Comparison of ENCODE assay signal across 11 cellular contexts in genomic region chr11:47538741-47539575, GRCh38. TPM values are rescaled to one million over a fixed set of nuclear protein-coding genes. Genes with fewer than 3 reads are reported as not detected.
DNase-seq lines count a peak whose midpoint lies in the region; ATAC-seq, FAIRE-seq and TF ChIP-seq lines count a peak whose summit lies in the region.
"Had no signal": no experiment of that assay in that cellular context is flagged by ENCODE, and none has a peak within 500 bp of the region (broad histone marks: within the 10 kb centered on the region; RNA-seq: fewer than 3 reads in every experiment).

No MANE protein-coding gene starts in this region.

- TF ChIP-seq CTCF in pancreas (IDR thresholded peaks at IDR 0.05) = no peak

- H3K9me3 ChIP-seq in pancreas = no peaks in the 10 kb centered on the region

- H3K9me3 Mint-ChIP-seq in activated CD4-positive, alpha-beta T cell treated with anti-CD3 and anti-CD28 coated beads, Interleukin-2, amount 10 ng/mL, durations not matched to agents 24 days and 14 days = no peaks in the 10 kb centered on the region

- H3K36me3 Mint-ChIP-seq in activated CD4-positive, alpha-beta T cell treated with anti-CD3 and anti-CD28 coated beads, Interleukin-2, amount 10 ng/mL, durations not matched to agents 24 days and 14 days (ENCODE audit: low read depth) = peaks cover 21% of the 10 kb centered on the region

- H3K27me3 ChIP-seq in pancreas = no peaks in the 10 kb centered on the region

- 63 to 67% methylated on average over 10 of the region's 10 CpGs for WGBS in pancreas, 2 donors

- peaks cover 17 to 30% (median 22%) of the 10 kb centered on the region in 3 donors for H3K4me1 ChIP-seq in pancreas

- H3K27ac Mint-ChIP-seq in activated CD4-positive, alpha-beta T cell treated with anti-CD3 and anti-CD28 coated beads, Interleukin-2, amount 10 ng/mL, durations not matched to agents 24 days and 14 days = peak overlapping the region; percentile 81

- no peak for ATAC-seq in pancreas

- H3K36me3 ChIP-seq in pancreas = no peaks in the 10 kb centered on the region

- no peak for FAIRE-seq in pancreas (lab: Jason Lieb, UNC)
- FAIRE-seq: bronchial epithelial cell, islet of Langerhans had no signal

- H3K4me3 ChIP-seq in pancreas = no peak overlapping the region

- no peaks in the 10 kb centered on the region for H3K27me3 Mint-ChIP-seq in activated CD4-positive, alpha-beta T cell treated with anti-CD3 and anti-CD28 coated beads, Interleukin-2, amount 10 ng/mL, durations not matched to agents 24 days and 14 days

- intact Hi-C loops in activated CD4-positive, alpha-beta T cell treated with anti-CD3 and anti-CD28 coated beads, Interleukin-2, amount 10 ng/mL, durations not matched to agents 24 days and 14 days (cut with micrococcal nuclease) = no loop called here
- intact Hi-C loops in pancreas (cut with DNase I) = no loop called here

- H3K27ac ChIP-seq in pancreas = no peak overlapping the region
- H3K27ac ChIP-seq: WERI-Rb-1 had no signal

- no peak overlapping the region for H3K4me3 Mint-ChIP-seq in activated CD4-positive, alpha-beta T cell treated with anti-CD3 and anti-CD28 coated beads, Interleukin-2, amount 10 ng/mL, durations not matched to agents 24 days and 14 days

- no peak for DNase-seq in activated CD4-positive, alpha-beta T cell treated with anti-CD3 and anti-CD28 coated beads, Interleukin-2, amount 10 ng/mL, durations not matched to agents 24 days and 14 days
- DNase-seq in activated CD4-positive, alpha-beta T cell treated with anti-CD3 and anti-CD28 coated beads for 4 hours = no peak
- DNase-seq in NCI-H69 (lab: John Stamatoyannopoulos, UW) (peak; percentile 97), fibroblast of peridontal ligament (ENCODE audit: extremely low read depth) (peak; percentile 85), renal cortical epithelial cell (ENCODE audit: low read depth) (peak; percentile 92), ureter (ENCODE audit: low spot score) (no peak), pancreas (no peak), HPDE6-E6E7 (ENCODE audit: extremely low spot score) (no peak)
- DNase-seq: WERI-Rb-1 had no signal

- peaks cover 32% of the 10 kb centered on the region for H3K4me1 Mint-ChIP-seq in activated CD4-positive, alpha-beta T cell treated with anti-CD3 and anti-CD28 coated beads, Interleukin-2, amount 10 ng/mL, durations not matched to agents 24 days and 14 days

RNA-seq across cellular contexts. Expression of gene CELF1, which starts 14.0 kb away (rescaled TPM):
- total RNA-seq in activated CD4-positive, alpha-beta T cell treated with anti-CD3 and anti-CD28 coated beads, Interleukin-2, amount 10 ng/mL, durations not matched to agents 24 days and 14 days = 154 and 159 TPM in 2 replicates
- total RNA-seq in renal cortical epithelial cell (76.8 and 137 TPM in 2 replicates), ureter (149 TPM), pancreas (10 to 100 TPM; 31.0 to 56.3 (median 38.4) TPM)
- polyA plus RNA-seq in pancreas = 10 to 100 TPM; 20.0 to 29.5 TPM

RNA-seq across cellular contexts. Expression of gene PTPMT1, which starts 26.4 kb away (rescaled TPM):
- 53.9 and 54.9 TPM in 2 replicates for total RNA-seq in activated CD4-positive, alpha-beta T cell treated with anti-CD3 and anti-CD28 coated beads, Interleukin-2, amount 10 ng/mL, durations not matched to agents 24 days and 14 days
- total RNA-seq in renal cortical epithelial cell = 94.0 and 135 TPM in 2 replicates
- total RNA-seq in ureter = 26.8 TPM
- 10 to 100 TPM; 15.7 to 24.7 (median 19.6) TPM for total RNA-seq in pancreas
- polyA plus RNA-seq in pancreas = 10 to 100 TPM; 24.6 to 34.3 TPM

RNA-seq across cellular contexts. Expression of gene KBTBD4, which starts 39.8 kb away (rescaled TPM):
- total RNA-seq in activated CD4-positive, alpha-beta T cell treated with anti-CD3 and anti-CD28 coated beads, Interleukin-2, amount 10 ng/mL, durations not matched to agents 24 days and 14 days = 16.4 and 16.7 TPM in 2 replicates
- total RNA-seq in renal cortical epithelial cell (28.1 and 31.7 TPM in 2 replicates), ureter (17.5 TPM), pancreas (1 to 10 TPM; 4.3 to 8.9 (median 6.7) TPM)
- polyA plus RNA-seq in pancreas = 10 to 100 TPM in 1 of 2 donors, 1 to 10 TPM in 1; 3.5 to 13.0 TPM

RNA-seq across cellular contexts. Expression of gene NDUFS3, which starts 39.9 kb away (rescaled TPM):
- total RNA-seq in activated CD4-positive, alpha-beta T cell treated with anti-CD3 and anti-CD28 coated beads, Interleukin-2, amount 10 ng/mL, durations not matched to agents 24 days and 14 days = 151 and 159 TPM in 2 replicates
- total RNA-seq in renal cortical epithelial cell (61.1 and 64.7 TPM in 2 replicates), ureter (95.5 TPM), pancreas (10 to 100 TPM; 28.8 to 48.5 (median 35.3) TPM)
- polyA plus RNA-seq in pancreas = 100 to 1,000 TPM in 1 of 2 donors, 10 to 100 TPM in 1; 85.8 to 113 TPM

RNA-seq across cellular contexts. Expression of gene FAM180B, which starts 47.5 kb away (rescaled TPM):
- total RNA-seq in activated CD4-positive, alpha-beta T cell treated with anti-CD3 and anti-CD28 coated beads, Interleukin-2, amount 10 ng/mL, durations not matched to agents 24 days and 14 days = 0.19 and 0.28 TPM in 2 replicates
- total RNA-seq in renal cortical epithelial cell (not detected in 2 replicates), ureter (0.29 TPM), pancreas (under 1 TPM in 1 of 6 donors, not detected in 5; 0.17 TPM)
- not detected for polyA plus RNA-seq in pancreas
- total RNA-seq: bronchial epithelial cell had no signal

Comparison
In these comparisons a context has a peak if more than half of its experiments do, and no peak if none do; other contexts are left out.
1. DNase-seq: peak in NCI-H69 (single experiment), fibroblast of peridontal ligament (single experiment) and renal cortical epithelial cell (single experiment); none in activated CD4-positive, alpha-beta T cell treated with anti-CD3 and anti-CD28 coated beads, Interleukin-2, amount 10 ng/mL, durations not matched to agents 24 days and 14 days (single experiment), activated CD4-positive, alpha-beta T cell treated with anti-CD3 and anti-CD28 coated beads for 4 hours (0 of 2), ureter (single experiment), pancreas (0 of 6) and HPDE6-E6E7 (single experiment).